Comparison of ENCODE assay signal across 8 cellular contexts in the genomic region with DNA sequence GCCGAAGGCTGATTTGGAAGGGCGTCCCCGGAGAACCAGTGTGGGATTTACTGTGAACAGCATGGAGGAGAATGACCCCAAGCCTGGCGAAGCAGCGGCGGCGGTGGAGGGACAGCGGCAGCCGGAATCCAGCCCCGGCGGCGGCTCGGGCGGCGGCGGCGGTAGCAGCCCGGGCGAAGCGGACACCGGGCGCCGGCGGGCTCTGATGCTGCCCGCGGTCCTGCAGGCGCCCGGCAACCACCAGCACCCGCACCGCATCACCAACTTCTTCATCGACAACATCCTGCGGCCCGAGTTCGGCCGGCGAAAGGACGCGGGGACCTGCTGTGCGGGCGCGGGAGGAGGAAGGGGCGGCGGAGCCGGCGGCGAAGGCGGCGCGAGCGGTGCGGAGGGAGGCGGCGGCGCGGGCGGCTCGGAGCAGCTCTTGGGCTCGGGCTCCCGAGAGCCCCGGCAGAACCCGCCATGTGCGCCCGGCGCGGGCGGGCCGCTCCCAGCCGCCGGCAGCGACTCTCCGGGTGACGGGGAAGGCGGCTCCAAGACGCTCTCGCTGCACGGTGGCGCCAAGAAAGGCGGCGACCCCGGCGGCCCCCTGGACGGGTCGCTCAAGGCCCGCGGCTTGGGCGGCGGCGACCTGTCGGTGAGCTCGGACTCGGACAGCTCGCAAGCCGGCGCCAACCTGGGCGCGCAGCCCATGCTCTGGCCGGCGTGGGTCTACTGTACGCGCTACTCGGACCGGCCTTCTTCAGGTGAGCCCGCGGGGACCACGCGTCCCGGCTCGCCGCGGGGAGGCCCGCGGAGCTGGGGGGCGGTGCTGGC. TPM values are rescaled to one million over a fixed set of nuclear protein-coding genes. Genes with fewer than 3 reads are reported as not detected.
DNase-seq lines count a peak whose midpoint lies in the region; ATAC-seq and TF ChIP-seq lines count a peak whose summit lies in the region.

No MANE protein-coding gene starts in this region.

- no peaks in the 10 kb centered on the region for H3K36me3 ChIP-seq in ACC112 (ENCODE audit: insufficient read depth, low read length)
- peaks cover 10% of the 10 kb centered on the region; the same call in 1 of the 2 replicates for H3K36me3 ChIP-seq in HAP-1 (replicated peaks)
- H3K36me3 ChIP-seq in effector memory CD4-positive, alpha-beta T cell (ENCODE audit: control insufficient read depth, insufficient read depth, low read length), result no peaks in the 10 kb centered on the region
- no peaks in the 10 kb centered on the region for H3K36me3 ChIP-seq in neural cell (ENCODE audit: insufficient read depth, low read length)

- no peak for TF ChIP-seq CTCF in neural cell (IDR thresholded peaks at IDR 0.05; ENCODE audit: poor library complexity, severe bottlenecking)

- no peak overlapping the region for H3K9ac ChIP-seq in neural cell (ENCODE audit: low read length)

- H3K4me1 ChIP-seq in ACC112 (ENCODE audit: control insufficient read depth, insufficient read depth, low read length, unreplicated experiment) (no peaks in the 10 kb centered on the region), HAP-1 (peaks cover 9% of the 10 kb centered on the region)
- H3K4me1 ChIP-seq in effector memory CD4-positive, alpha-beta T cell (ENCODE audit: control insufficient read depth, insufficient read depth, low read length, poor library complexity, severe bottlenecking), result peaks cover 18% of the 10 kb centered on the region

- in situ Hi-C loops in HAP-1 (cut with MboI; ENCODE audit: low sequenced_read_pairs), result no loop called here

- DNase-seq in HAP-1 (ENCODE audit: low spot score in 2 of 2), result no peak
- DNase-seq in effector memory CD4-positive, alpha-beta T cell, result no peak
- no peak for DNase-seq in NCI-H524 (lab: John Stamatoyannopoulos, UW)
- DNase-seq in stimulated activated CD4-positive, alpha-beta T cell treated with anti-CD3 and anti-CD28 coated beads, Interleukin-4, amount 100 ng/mL, for 1 hour, result no peak
- no peak for DNase-seq in globus pallidus (ENCODE audit: low spot score)

- no peaks in the 10 kb centered on the region for H4K20me1 ChIP-seq in neural cell (ENCODE audit: insufficient read depth)

- no peak for ATAC-seq in HG02610 (IDR thresholded peaks at IDR 0.05; ENCODE audit: unreplicated experiment)

- no peak overlapping the region for H3K4me2 ChIP-seq in neural cell (ENCODE audit: low read length)

- H3K4me3 ChIP-seq in ACC112 (ENCODE audit: low read depth, low read length) (peak overlapping the region; percentile 43; the same call in 1 of the 2 replicates), HAP-1 (peak overlapping the region; percentile 59), neural cell (ENCODE audit: low read length) (no peak overlapping the region)
- peak overlapping the region; percentile 29 for H3K4me3 ChIP-seq in effector memory CD4-positive, alpha-beta T cell (ENCODE audit: insufficient read depth, low read depth, low read length, poor library complexity, severe bottlenecking)

- TF ChIP-seq EP300 in neural cell (conservative IDR thresholded peaks at IDR 0.05; ENCODE audit: poor library complexity, severe bottlenecking), result no peak

- TF ChIP-seq RAD21 in neural cell (conservative IDR thresholded peaks at IDR 0.05), result no peak

- H3K27ac ChIP-seq in ACC112 (ENCODE audit: low read depth, low read length) (no peak overlapping the region), neural cell (ENCODE audit: low read length) (no peak overlapping the region)
- H3K27ac ChIP-seq in effector memory CD4-positive, alpha-beta T cell (ENCODE audit: insufficient read depth, low read length, poor library complexity, severe bottlenecking), result no peak overlapping the region

- no peaks in the 10 kb centered on the region for H3K9me3 ChIP-seq in HAP-1
- no peaks in the 10 kb centered on the region for H3K9me3 ChIP-seq in effector memory CD4-positive, alpha-beta T cell (ENCODE audit: control insufficient read depth, low read length)
- H3K9me3 ChIP-seq in neural cell (ENCODE audit: low read length), result no peaks in the 10 kb centered on the region

- no peak overlapping the region for H2AFZ ChIP-seq in ACC112 (ENCODE audit: low read length, unreplicated experiment)
- no peak overlapping the region for H2AFZ ChIP-seq in neural cell (ENCODE audit: low read depth, low read length)

- H3K27me3 ChIP-seq in ACC112 (ENCODE audit: insufficient read depth, low read length) (peaks cover 96% of the 10 kb centered on the region), HAP-1 (ENCODE audit: low read depth) (peaks cover 21% of the 10 kb centered on the region), neural cell (ENCODE audit: insufficient read depth, low read depth, low read length) (peaks cover 94% of the 10 kb centered on the region)
- H3K27me3 ChIP-seq in effector memory CD4-positive, alpha-beta T cell (replicated peaks; ENCODE audit: control insufficient read depth, insufficient read depth, low read length, poor library complexity, severe bottlenecking), result peaks cover 77% of the 10 kb centered on the region

- H3K79me2 ChIP-seq in ACC112 (ENCODE audit: control insufficient read depth, insufficient read depth, low read length, unreplicated experiment) (no peaks in the 10 kb centered on the region), neural cell (replicated peaks; ENCODE audit: insufficient read depth, low read length) (no peaks in the 10 kb centered on the region)

- no peaks in the 10 kb centered on the region for H3F3A ChIP-seq in neural cell (ENCODE audit: insufficient read depth, low read length, poor library complexity, severe bottlenecking)

- H3K9me2 ChIP-seq in neural cell (ENCODE audit: insufficient read depth, low read length), result no peaks in the 10 kb centered on the region

TF ChIP-seq in neural cell, 6 proteins besides CTCF, POLR2A, EP300 and RAD21:
- TF ChIP-seq TAF1 (IDR thresholded peaks at IDR 0.05; ENCODE audit: low read depth) (no peak), EZH2 (IDR thresholded peaks at IDR 0.05; ENCODE audit: borderline replicate concordance, insufficient read depth, low read length, poor library complexity, severe bottlenecking) (peak; percentile 76), SMC3 (conservative IDR thresholded peaks at IDR 0.05; ENCODE audit: poor library complexity) (no peak), POLR2AphosphoS5 (IDR thresholded peaks at IDR 0.05) (no peak), MXI1 (conservative IDR thresholded peaks at IDR 0.05; ENCODE audit: poor library complexity, severe bottlenecking) (no peak)
- TF ChIP-seq, protein P1, sequence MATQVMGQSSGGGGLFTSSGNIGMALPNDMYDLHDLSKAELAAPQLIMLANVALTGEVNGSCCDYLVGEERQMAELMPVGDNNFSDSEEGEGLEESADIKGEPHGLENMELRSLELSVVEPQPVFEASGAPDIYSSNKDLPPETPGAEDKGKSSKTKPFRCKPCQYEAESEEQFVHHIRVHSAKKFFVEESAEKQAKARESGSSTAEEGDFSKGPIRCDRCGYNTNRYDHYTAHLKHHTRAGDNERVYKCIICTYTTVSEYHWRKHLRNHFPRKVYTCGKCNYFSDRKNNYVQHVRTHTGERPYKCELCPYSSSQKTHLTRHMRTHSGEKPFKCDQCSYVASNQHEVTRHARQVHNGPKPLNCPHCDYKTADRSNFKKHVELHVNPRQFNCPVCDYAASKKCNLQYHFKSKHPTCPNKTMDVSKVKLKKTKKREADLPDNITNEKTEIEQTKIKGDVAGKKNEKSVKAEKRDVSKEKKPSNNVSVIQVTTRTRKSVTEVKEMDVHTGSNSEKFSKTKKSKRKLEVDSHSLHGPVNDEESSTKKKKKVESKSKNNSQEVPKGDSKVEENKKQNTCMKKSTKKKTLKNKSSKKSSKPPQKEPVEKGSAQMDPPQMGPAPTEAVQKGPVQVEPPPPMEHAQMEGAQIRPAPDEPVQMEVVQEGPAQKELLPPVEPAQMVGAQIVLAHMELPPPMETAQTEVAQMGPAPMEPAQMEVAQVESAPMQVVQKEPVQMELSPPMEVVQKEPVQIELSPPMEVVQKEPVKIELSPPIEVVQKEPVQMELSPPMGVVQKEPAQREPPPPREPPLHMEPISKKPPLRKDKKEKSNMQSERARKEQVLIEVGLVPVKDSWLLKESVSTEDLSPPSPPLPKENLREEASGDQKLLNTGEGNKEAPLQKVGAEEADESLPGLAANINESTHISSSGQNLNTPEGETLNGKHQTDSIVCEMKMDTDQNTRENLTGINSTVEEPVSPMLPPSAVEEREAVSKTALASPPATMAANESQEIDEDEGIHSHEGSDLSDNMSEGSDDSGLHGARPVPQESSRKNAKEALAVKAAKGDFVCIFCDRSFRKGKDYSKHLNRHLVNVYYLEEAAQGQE (IDR thresholded peaks at IDR 0.05; ENCODE audit: borderline replicate concordance), result no peak

RNA-seq across cellular contexts. Expression of a gene that starts 0.6 kb away (rescaled TPM):
- not detected in 2 replicates for polyA plus RNA-seq in neural cell
- polyA minus RNA-seq in neural cell, result not detected in 2 replicates
